1 cellular context compared by ENCODE assay signal in the genomic region with DNA sequence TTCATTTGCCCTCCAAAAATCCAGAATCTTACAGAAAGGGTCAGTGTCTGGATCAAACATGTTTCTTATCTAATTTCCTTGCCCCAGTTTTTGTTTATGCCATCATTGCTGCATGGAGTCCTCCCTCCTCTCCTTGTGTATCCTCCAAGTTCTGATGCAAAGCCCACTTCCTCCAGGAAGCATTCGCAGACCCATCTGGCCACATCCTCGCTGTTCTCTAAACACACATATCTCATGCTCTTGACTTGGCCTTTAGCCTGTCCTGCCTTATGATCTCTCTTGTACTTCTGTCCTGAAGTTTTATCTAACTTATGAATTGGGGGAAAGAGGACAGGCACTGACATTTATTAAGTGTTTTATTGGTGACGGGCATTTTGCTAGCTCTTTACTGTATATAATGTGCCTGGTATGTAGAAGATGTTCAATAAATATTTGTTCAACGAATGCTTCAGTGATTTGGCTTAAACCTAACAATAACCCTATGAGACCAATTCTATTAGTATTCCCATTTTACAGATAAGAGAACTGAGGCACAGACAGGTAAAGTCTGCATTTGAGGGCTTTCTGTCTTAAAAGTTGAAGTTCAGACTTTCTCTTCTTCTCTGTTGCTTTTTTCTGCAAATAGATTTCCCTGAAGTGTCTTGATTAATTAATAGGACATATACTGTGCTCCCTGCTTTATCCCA.
TF ChIP-seq lines count a peak whose summit lies in the region.

No MANE protein-coding gene starts in this region.

TF ChIP-seq in H1, 55 proteins besides CTCF, POLR2A, EP300 and RAD21:
- TF ChIP-seq TBP (IDR thresholded peaks at IDR 0.05; ENCODE audit: low read depth, low read length) (no peak), JUND (IDR thresholded peaks at IDR 0.05; ENCODE audit: low read length) (no peak), POU5F1 (IDR thresholded peaks at IDR 0.05; ENCODE audit: low read depth, low read length) (no peak), BCL11A (IDR thresholded peaks at IDR 0.05; ENCODE audit: low read depth in 2 of 2, low read length in 2 of 2) (no peak)
